Comparison of ENCODE assay signal across 27 cellular contexts in genomic region chrX:19137064-19137463, GRCh38. TPM values are rescaled to one million over a fixed set of nuclear protein-coding genes. Genes with fewer than 3 reads are reported as not detected.
"Had no signal": no experiment of that assay in that cellular context is flagged by ENCODE, and none has a peak within 500 bp of the region (broad histone marks: within the 10 kb centered on the region; RNA-seq: fewer than 3 reads in every experiment).

No MANE protein-coding gene starts in this region.

- H3K27ac ChIP-seq: colonic mucosa, epithelial cell of prostate, esophagus squamous epithelium, gastrocnemius medialis, heart right ventricle, left lung, lower lobe of right lung had no signal

- H3K4me1 ChIP-seq: colonic mucosa, esophagus squamous epithelium, gastrocnemius medialis, heart right ventricle, left lung, lower lobe of right lung had no signal

- H3K9me3 ChIP-seq: colonic mucosa, esophagus squamous epithelium, gastrocnemius medialis, heart right ventricle, left lung, lower lobe of right lung, mucosa of descending colon had no signal

- H3K27me3 ChIP-seq: colonic mucosa, esophagus squamous epithelium, gastrocnemius medialis, left lung had no signal

- DNase-seq: colonic mucosa; cortex of kidney; effector CD8-positive, alpha-beta T cell; effector memory CD8-positive, alpha-beta T cell; endodermal cell; erythroblast; esophagus squamous epithelium; foreskin fibroblast; foreskin melanocyte; gastrocnemius medialis; glutamatergic neuron; head of caudate nucleus; heart right ventricle; hippocampal formation; left cardiac atrium; left lung; left ventricle myocardium superior; lower lobe of right lung; mesenchymal stem cell; mucosa of descending colon; naive B cell had no signal

- H3K4me3 ChIP-seq: colonic mucosa, esophagus squamous epithelium, gastrocnemius medialis, heart right ventricle, left lung, lower lobe of right lung, mucosa of descending colon had no signal

- H3K36me3 ChIP-seq: colonic mucosa, esophagus squamous epithelium, gastrocnemius medialis, heart right ventricle, left lung, lower lobe of right lung had no signal

- ATAC-seq: effector memory CD8-positive, alpha-beta T cell; esophagus mucosa; gastrocnemius medialis; heart right ventricle; left cardiac atrium; left lung; left ventricle myocardium superior; lower lobe of right lung; mucosa of descending colon had no signal

RNA-seq across cellular contexts. Expression of gene ADGRG2, which starts 14.8 kb away (rescaled TPM):
- total RNA-seq: dermis microvascular lymphatic vessel endothelial cell, glomerular endothelial cell, lung microvascular endothelial cell, myocyte had no signal
